Comparison of ENCODE assay signal across 1 cellular context in genomic region chr7:151066273-151066974, GRCh38.
TF ChIP-seq lines count a peak whose summit lies in the region.

No MANE protein-coding gene starts in this region.

TF ChIP-seq in GM23338, 12 proteins besides CTCF, POLR2A, EP300 and RAD21:
- TF ChIP-seq ZNF462 (CRISPR knock-in tag; IDR thresholded peaks at IDR 0.05) (no peak), CREB1 (CRISPR knock-in tag; IDR thresholded peaks at IDR 0.05; ENCODE audit: low read depth) (no peak), JUNB (IDR thresholded peaks at IDR 0.05; ENCODE audit: unreplicated experiment) (no peak), ZNF331 (CRISPR knock-in tag; IDR thresholded peaks at IDR 0.05; ENCODE audit: low read depth) (no peak), NANOG (IDR thresholded peaks at IDR 0.05; ENCODE audit: borderline replicate concordance) (no peak), ZNF114 (CRISPR knock-in tag; IDR thresholded peaks at IDR 0.05) (no peak), REST (IDR thresholded peaks at IDR 0.05; ENCODE audit: unreplicated experiment) (no peak), EZH2phosphoT487 (IDR thresholded peaks at IDR 0.05; ENCODE audit: unreplicated experiment) (no peak), EZH2 (IDR thresholded peaks at IDR 0.05; ENCODE audit: low read depth, unreplicated experiment) (no peak)
